Comparison of ENCODE assay signal across 29 cellular contexts in the genomic region with DNA sequence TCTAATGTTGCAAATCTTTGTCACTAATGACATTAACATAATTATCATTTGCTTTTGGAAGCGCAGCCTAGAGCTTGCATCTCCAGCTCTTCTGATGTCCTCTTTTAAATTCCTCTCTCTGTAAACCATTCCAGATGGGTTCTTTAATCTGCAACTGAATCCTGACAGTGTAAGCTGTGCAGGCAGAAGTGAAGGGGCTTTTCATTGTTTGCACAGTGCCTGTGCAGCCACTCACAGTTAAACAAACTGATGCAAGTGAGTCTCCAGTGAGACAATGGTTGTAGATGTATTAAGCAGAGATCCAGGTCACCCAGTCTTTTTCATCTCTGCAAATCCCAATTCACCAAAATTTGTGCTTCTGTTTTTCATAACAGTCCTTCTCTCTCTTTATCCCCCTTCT. TPM values are rescaled to one million over a fixed set of nuclear protein-coding genes. Genes with fewer than 3 reads are reported as not detected.
"Had no signal": no experiment of that assay in that cellular context is flagged by ENCODE, and none has a peak within 500 bp of the region (broad histone marks: within the 10 kb centered on the region; RNA-seq: fewer than 3 reads in every experiment).

No MANE protein-coding gene starts in this region.

- H3K4me1 Mint-ChIP-seq: naive thymus-derived CD4-positive, alpha-beta T cell; nephron progenitor cell had no signal

- H3K9me3 ChIP-seq: heart right ventricle, neutrophil, spleen, tibial artery, upper lobe of left lung, vagina had no signal

- H3K36me3 Mint-ChIP-seq: naive thymus-derived CD4-positive, alpha-beta T cell; stimulated activated memory B cell treated with anti-CD40 and anti-IgM and Interleukin-4, amounts not matched to agents 10 μg/mL and 1 μg/mL and 100 μg/mL, for 72 hours had no signal

- H3K36me3 ChIP-seq: heart right ventricle, neutrophil, spleen, tibial artery, upper lobe of left lung, vagina had no signal

- H3K9me3 Mint-ChIP-seq: naive thymus-derived CD4-positive, alpha-beta T cell; nephron progenitor cell; stimulated activated memory B cell treated with anti-CD40 and anti-IgM and Interleukin-4, amounts not matched to agents 10 μg/mL and 1 μg/mL and 100 μg/mL, for 72 hours; stimulated activated naive CD8-positive, alpha-beta T cell treated with anti-CD3 and anti-CD28 coated beads, Interleukin-15, Interleukin-2, amounts not matched to agents 100 ng/mL and 50 ng/mL, for 24 hours had no signal

- H3K27ac Mint-ChIP-seq: naive thymus-derived CD4-positive, alpha-beta T cell; nephron progenitor cell; stimulated activated naive CD8-positive, alpha-beta T cell treated with anti-CD3 and anti-CD28 coated beads, Interleukin-15, Interleukin-2, amounts not matched to agents 100 ng/mL and 50 ng/mL, for 24 hours had no signal

- H3K4me1 ChIP-seq: heart right ventricle, tibial artery, upper lobe of left lung, vagina had no signal

- DNase-seq: dorsolateral prefrontal cortex; effector CD8-positive, alpha-beta T cell; heart right ventricle; hypothalamus; kidney glomerular epithelial cell; mammary epithelial cell; naive thymus-derived CD4-positive, alpha-beta T cell; nephron progenitor cell; spleen; stimulated activated CD4-positive, alpha-beta T cell treated with anti-CD3 and anti-CD28 coated beads, Interleukin-15, amount 100 ng/mL, for 24 hours; stimulated activated CD4-positive, alpha-beta T cell treated with anti-CD3 and anti-CD28 coated beads, Interleukin-1b, Interleukin-23, amount 100 ng/mL, for 48 hours; stimulated activated CD4-positive, alpha-beta T cell treated with anti-CD3 and anti-CD28 coated beads, Interleukin-4, amount 100 ng/mL, for 24 hours; tibial artery; upper lobe of left lung had no signal

- H3K27me3 Mint-ChIP-seq: stimulated activated memory B cell treated with anti-CD40 and anti-IgM and Interleukin-4, amounts not matched to agents 10 μg/mL and 1 μg/mL and 100 μg/mL, for 72 hours; stimulated activated naive CD8-positive, alpha-beta T cell treated with anti-CD3 and anti-CD28 coated beads, Interleukin-15, Interleukin-2, amounts not matched to agents 100 ng/mL and 50 ng/mL, for 24 hours had no signal

- H3K27ac ChIP-seq: dorsolateral prefrontal cortex, heart right ventricle, neutrophil, spleen, tibial artery, upper lobe of left lung, vagina had no signal

- H3K4me3 ChIP-seq: dorsolateral prefrontal cortex, heart right ventricle, spleen, tibial artery, upper lobe of left lung, vagina had no signal

- H3K27me3 ChIP-seq: spleen, tibial artery, upper lobe of left lung, vagina had no signal

- H3K4me3 Mint-ChIP-seq: naive thymus-derived CD4-positive, alpha-beta T cell; nephron progenitor cell; stimulated activated memory B cell treated with anti-CD40 and anti-IgM and Interleukin-4, amounts not matched to agents 10 μg/mL and 1 μg/mL and 100 μg/mL, for 72 hours; stimulated activated naive CD8-positive, alpha-beta T cell treated with anti-CD3 and anti-CD28 coated beads, Interleukin-15, Interleukin-2, amounts not matched to agents 100 ng/mL and 50 ng/mL, for 24 hours had no signal

RNA-seq across cellular contexts. Expression of a gene that starts 22.5 kb away (rescaled TPM):
- total RNA-seq: fibroblast of lung, frontal cortex, lower leg skin, mammary epithelial cell, skeletal muscle tissue, temporal lobe had no signal

RNA-seq across cellular contexts. Expression of a gene that starts 23.0 kb away (rescaled TPM):
- total RNA-seq: fibroblast of lung; frontal cortex; heart right ventricle; left lobe of liver; lower leg skin; mammary epithelial cell; mesenteric fat pad; mononuclear cell; naive thymus-derived CD4-positive, alpha-beta T cell; osteoblast; pulmonary artery endothelial cell; sciatic nerve; skeletal muscle tissue; temporal lobe; upper lobe of left lung; vagina had no signal
